In the genomic region with DNA sequence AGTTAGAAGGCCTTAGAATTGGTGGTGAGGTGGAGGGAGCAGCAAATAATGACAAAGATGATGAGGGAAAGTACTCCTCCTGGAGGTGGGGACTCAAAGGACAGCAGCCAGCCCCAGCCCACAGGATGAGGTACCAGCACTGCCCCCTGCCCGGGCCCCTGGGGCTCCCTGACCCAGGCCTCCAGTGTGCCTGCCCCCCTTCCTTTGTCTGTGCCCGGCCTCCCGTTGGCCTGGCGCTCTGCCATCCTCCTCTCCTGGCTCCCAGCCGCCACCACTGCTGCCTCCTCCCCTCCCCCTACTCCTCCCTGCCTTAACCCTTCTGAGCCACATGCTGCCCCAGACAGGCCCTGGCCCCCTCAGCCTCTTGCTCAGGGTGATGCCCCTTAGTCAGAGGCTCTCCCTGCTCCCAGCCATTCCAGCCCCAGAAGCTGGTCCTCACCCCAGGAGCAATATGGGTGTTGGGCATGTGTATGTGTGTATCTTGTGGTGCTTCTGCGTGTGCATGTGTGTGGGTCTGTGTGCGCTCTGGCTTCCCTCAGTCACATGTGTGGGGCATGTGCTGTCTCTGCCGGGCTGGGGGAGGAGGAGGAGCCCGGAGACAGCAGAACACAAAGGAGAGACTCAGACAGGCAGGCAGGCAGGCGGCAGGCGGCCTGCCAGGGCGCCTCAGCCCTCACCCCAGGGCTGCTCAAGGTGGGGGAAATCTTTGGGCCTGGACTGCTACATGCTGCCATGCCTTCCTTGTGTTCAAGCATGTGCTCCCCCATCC, we compare ENCODE assay signal across 8 cellular contexts. TPM values are rescaled to one million over a fixed set of nuclear protein-coding genes. Genes with fewer than 3 reads are reported as not detected.
DNase-seq lines count a peak whose midpoint lies in the region; ATAC-seq and TF ChIP-seq lines count a peak whose summit lies in the region.

No MANE protein-coding gene starts in this region.

- POLR2A ChIA-PET in BJ (lab: Charles Lee): no interaction called here

- H2AFZ ChIP-seq in OCI-LY1 (ENCODE audit: low read length): no peak overlapping the region

- no peaks in the 10 kb centered on the region for H3F3A ChIP-seq in OCI-LY1 (ENCODE audit: insufficient read depth, low read length)

- CTCF ChIA-PET in BJ (lab: Yijun Ruan, JAX): interaction anchor here (1.7 kb wide), 1 partner anchor 28 kb away, joined by 3 read pairs; no protein-coding TSS in a partner anchor

- DNase-seq in BJ (ENCODE audit: low read depth) (no peak), esophagus muscularis mucosa (ENCODE audit: extremely low spot score) (no peak)
- peak; percentile 66 for DNase-seq in activated T-cell treated with anti-CD3 and anti-CD28 coated beads, Interleukin-2, amount 50 U/mL, for 1 hour
- DNase-seq in stimulated activated naive CD4-positive, alpha-beta T cell treated with Interleukin-2 at 50 U/mL for 16 hours (lab: John Stamatoyannopoulos, UW): peak; percentile 59

- 4% methylated on average over 6 of the region's 12 CpGs for WGBS in esophagus muscularis mucosa

- H3K36me3 ChIP-seq in BJ (ENCODE audit: control insufficient read depth, insufficient read depth, low read length) (no peaks in the 10 kb centered on the region; the same call in none of the 2 replicates), OCI-LY1 (ENCODE audit: insufficient read depth, low read length) (no peaks in the 10 kb centered on the region), esophagus muscularis mucosa (no peaks in the 10 kb centered on the region), muscle layer of colon (ENCODE audit: insufficient read depth, low read length) (no peaks in the 10 kb centered on the region)

- no peaks in the 10 kb centered on the region for H3K9me3 ChIP-seq in OCI-LY1 (ENCODE audit: low read length)
- H3K9me3 ChIP-seq in esophagus muscularis mucosa: no peaks in the 10 kb centered on the region
- no peaks in the 10 kb centered on the region for H3K9me3 ChIP-seq in muscle layer of colon (ENCODE audit: low read length)

- no peaks in the 10 kb centered on the region for H4K20me1 ChIP-seq in OCI-LY1 (ENCODE audit: insufficient read depth, low read length)

- ATAC-seq in HG03342 (IDR thresholded peaks at IDR 0.05; ENCODE audit: unreplicated experiment): peak; percentile 23
- ATAC-seq in GM18873 (IDR thresholded peaks at IDR 0.05; ENCODE audit: low FRiP score, unreplicated experiment): no peak

- peak; percentile 42 for TF ChIP-seq CTCF in BJ (IDR thresholded peaks at IDR 0.05; ENCODE audit: insufficient read depth, low read depth, low read length)
- no peak for TF ChIP-seq CTCF in OCI-LY1 (IDR thresholded peaks at IDR 0.05; ENCODE audit: low read length)
- TF ChIP-seq CTCF in esophagus muscularis mucosa (IDR thresholded peaks at IDR 0.05): peak in 1 of 3 experiments; percentile 12

- intact Hi-C loops in esophagus muscularis mucosa (cut with DNase I): no loop called here

- TF ChIP-seq POLR2A in esophagus muscularis mucosa (IDR thresholded peaks at IDR 0.05; ENCODE audit: low read depth): no peak

- H3K79me2 ChIP-seq in OCI-LY1 (ENCODE audit: insufficient read depth, low read length): peaks cover 18% of the 10 kb centered on the region

- H3K9ac ChIP-seq in OCI-LY1 (ENCODE audit: low read length) (peak overlapping the region; percentile 95), muscle layer of colon (ENCODE audit: low read length) (peak overlapping the region; percentile 63)

- H3K27ac ChIP-seq in OCI-LY1 (ENCODE audit: low read depth, low read length, poor library complexity, severe bottlenecking) (peak overlapping the region; percentile 91), esophagus muscularis mucosa (replicated peaks in 1 of 4) (peak overlapping the region; percentile 99), muscle layer of colon (ENCODE audit: low read depth, low read length) (peak overlapping the region; percentile 99)

- H3K4me2 ChIP-seq in OCI-LY1 (ENCODE audit: low read length): peak overlapping the region; percentile 82

- H3K27me3 ChIP-seq in BJ (ENCODE audit: control insufficient read depth, insufficient read depth, low read length): no peaks in the 10 kb centered on the region
- no peaks in the 10 kb centered on the region for H3K27me3 ChIP-seq in OCI-LY1 (ENCODE audit: insufficient read depth, low read length)
- H3K27me3 ChIP-seq in esophagus muscularis mucosa: no peaks in the 10 kb centered on the region
- H3K27me3 ChIP-seq in muscle layer of colon (ENCODE audit: control insufficient read depth in 1 of 2, insufficient read depth in 2 of 2, low read length in 2 of 2): no peaks in the 10 kb centered on the region

- peaks cover 65% of the 10 kb centered on the region for H3K4me1 ChIP-seq in OCI-LY1 (ENCODE audit: insufficient read depth, low read length, severe bottlenecking)
- H3K4me1 ChIP-seq in esophagus muscularis mucosa: peaks cover 77 to 86% (median 84%) of the 10 kb centered on the region in 4 donors
- peaks cover 70% of the 10 kb centered on the region for H3K4me1 ChIP-seq in muscle layer of colon (ENCODE audit: insufficient read depth, low read length)

- H3K9me2 ChIP-seq in OCI-LY1 (ENCODE audit: low read depth, low read length): no peaks in the 10 kb centered on the region

- H3K4me3 ChIP-seq in BJ (ENCODE audit: low read depth, low read length) (peak overlapping the region; percentile 97), OCI-LY1 (ENCODE audit: low read depth, low read length, poor library complexity, severe bottlenecking) (peak overlapping the region; percentile 93), esophagus muscularis mucosa (peak overlapping the region; percentile 71 to 99 (median 87)), muscle layer of colon (ENCODE audit: low read depth in 1 of 2, low read length in 2 of 2) (peak overlapping the region; percentile 34 to 89)

- TF ChIP-seq EP300 in esophagus muscularis mucosa (IDR thresholded peaks at IDR 0.05): no peak

RNA-seq across cellular contexts. Expression of gene LDB1, which starts 2.6 kb away (rescaled TPM):
- polyA plus RNA-seq in BJ (2011; rRNA removed): 85.3 and 115 TPM in 2 replicates
- polyA minus RNA-seq in BJ (2011; rRNA and poly(A)+ RNA removed): 112 and 166 TPM in 2 replicates
- total RNA-seq in esophagus muscularis mucosa: 10 to 100 TPM; 59.4 to 79.7 (median 65.6) TPM

RNA-seq across cellular contexts. Expression of gene PPRC1, which starts 15.3 kb away (rescaled TPM):
- 11.0 and 17.3 TPM in 2 replicates for polyA plus RNA-seq in BJ (2011; rRNA removed)
- 25.6 and 28.5 TPM in 2 replicates for polyA minus RNA-seq in BJ (2011; rRNA and poly(A)+ RNA removed)
- 10 to 100 TPM; 10.8 to 49.5 (median 20.9) TPM for total RNA-seq in esophagus muscularis mucosa

RNA-seq across cellular contexts. Expression of gene NOLC1, which starts 34.6 kb away (rescaled TPM):
- polyA plus RNA-seq in BJ (2011; rRNA removed): 47.5 and 49.2 TPM in 2 replicates
- polyA minus RNA-seq in BJ (2011; rRNA and poly(A)+ RNA removed): 12.9 and 19.3 TPM in 2 replicates
- total RNA-seq in esophagus muscularis mucosa: 10 to 100 TPM; 28.7 to 83.8 (median 48.5) TPM

RNA-seq across cellular contexts. Expression of gene HPS6, which starts 52.4 kb away (rescaled TPM):
- 8.3 and 11.8 TPM in 2 replicates for polyA plus RNA-seq in BJ (2011; rRNA removed)
- polyA minus RNA-seq in BJ (2011; rRNA and poly(A)+ RNA removed): 13.3 and 18.7 TPM in 2 replicates
- 10 to 100 TPM; 21.2 to 40.0 (median 28.2) TPM for total RNA-seq in esophagus muscularis mucosa

Comparison
In these comparisons a context has a peak if more than half of its experiments do, and no peak if none do; other contexts are left out.
1. DNase-seq: peak in activated T-cell treated with anti-CD3 and anti-CD28 coated beads, Interleukin-2, amount 50 U/mL, for 1 hour (single experiment) and stimulated activated naive CD4-positive, alpha-beta T cell treated with Interleukin-2 at 50 U/mL for 16 hours (single experiment); none in BJ (single experiment) and esophagus muscularis mucosa (single experiment).
2. Peak in every context shown above with its lines, with median percentiles within 50 percentile points of each other: H3K4me3 ChIP-seq and H3K27ac ChIP-seq.